ENCODE assay signal across 9 cellular contexts in genomic region chr4:185304944-185305690, GRCh38.
DNase-seq lines count a peak whose midpoint lies in the region; ATAC-seq and TF ChIP-seq lines count a peak whose summit lies in the region.
"Had no signal": no experiment of that assay in that cellular context is flagged by ENCODE, and none has a peak within 500 bp of the region (broad histone marks: within the 10 kb centered on the region; RNA-seq: fewer than 3 reads in every experiment).

No MANE protein-coding gene starts in this region.

- H3K9ac ChIP-seq in NT2/D1 (ENCODE audit: insufficient read length, low read depth): no peak overlapping the region

- TF ChIP-seq CTCF in mucosa of descending colon (IDR thresholded peaks at IDR 0.05): no peak

- H3K27ac ChIP-seq in cingulate gyrus (ENCODE audit: low read depth, low read length): peak overlapping the region; percentile 57

- in situ Hi-C loops in ACHN (cut with HindIII; ENCODE audit: low pct_ligation_motif_present, low pct_unique_long_range_greater_than_20kb, low sequenced_read_pairs): no loop called here

- ATAC-seq in GM18505 (IDR thresholded peaks at IDR 0.05; ENCODE audit: unreplicated experiment): peak; percentile 39
- ATAC-seq in HG02884 (IDR thresholded peaks at IDR 0.05; ENCODE audit: unreplicated experiment): peak; percentile 28
- ATAC-seq in mucosa of descending colon: peak; percentile 26

- H3K36me3 ChIP-seq in NT2/D1 (ENCODE audit: insufficient read depth, insufficient read length, low read length) (peaks cover 7% of the 10 kb centered on the region), mucosa of descending colon (ENCODE audit: low read depth) (no peaks in the 10 kb centered on the region)

- DNase-seq in ACHN (peak; percentile 44), NT2/D1 (ENCODE audit: low read depth, low spot score) (peak; percentile 33), mucosa of descending colon (peak in 2 of 3 donors; percentile 14 to 26), GM19240 (ENCODE audit: insufficient read length, low spot score) (no peak), NCI-H510A (lab: John Stamatoyannopoulos, UW) (no peak)
- DNase-seq: natural killer cell had no signal

- H3K9me3 ChIP-seq in NT2/D1 (ENCODE audit: insufficient read depth, low read length): no peaks in the 10 kb centered on the region
- no peaks in the 10 kb centered on the region for H3K9me3 ChIP-seq in mucosa of descending colon

- no peaks in the 10 kb centered on the region for H3K27me3 ChIP-seq in NT2/D1 (ENCODE audit: insufficient read depth, insufficient read length)

- H3K4me1 ChIP-seq in NT2/D1 (ENCODE audit: insufficient read depth, insufficient read length) (no peaks in the 10 kb centered on the region), mucosa of descending colon (ENCODE audit: low read depth) (peaks cover 9% of the 10 kb centered on the region)

- intact Hi-C loops in mucosa of descending colon (cut with DNase I, micrococcal nuclease): no loop called here

- H3K4me3 ChIP-seq in NT2/D1 (ENCODE audit: insufficient read length, low read depth) (no peak overlapping the region), mucosa of descending colon (no peak overlapping the region)

- TF ChIP-seq POLR2A in GM18505 (IDR thresholded peaks at IDR 0.05; ENCODE audit: borderline replicate concordance, extremely low read depth, insufficient read depth, insufficient read length): no peak

Comparison
In these comparisons a context has a peak if more than half of its experiments do, and no peak if none do; other contexts are left out.
1. DNase-seq: peak in ACHN (single experiment), NT2/D1 (single experiment) and mucosa of descending colon (2 of 3); none in GM19240 (single experiment) and NCI-H510A (single experiment).
2. Peak in every context shown above with its lines, with median percentiles within 50 percentile points of each other: ATAC-seq.